In genomic region chr17:62720126-62720850, GRCh38 we compare ENCODE assay signal across 11 cellular contexts.
DNase-seq lines count a peak whose midpoint lies in the region; ATAC-seq, FAIRE-seq and TF ChIP-seq lines count a peak whose summit lies in the region.
"Had no signal": no experiment of that assay in that cellular context is flagged by ENCODE, and none has a peak within 500 bp of the region (broad histone marks: within the 10 kb centered on the region; RNA-seq: fewer than 3 reads in every experiment).

No MANE protein-coding gene starts in this region.

- no peak overlapping the region for H3K4me3 Mint-ChIP-seq in MCF 10A (ENCODE audit: unreplicated experiment)

- ATAC-seq in HG02852 (IDR thresholded peaks at IDR 0.05; ENCODE audit: unreplicated experiment) = no peak
- ATAC-seq: sciatic nerve had no signal

- in situ Hi-C loops in transverse colon (cut with MboI; ENCODE audit: low pct_ligation_motif_present in 1 of 4, low pct_unique_long_range_greater_than_20kb in 1 of 4, low sequenced_read_pairs in 3 of 4) = loop anchor here in 2 of 4 donors (25.0 kb wide), 1 partner anchor 692 kb away; no protein-coding TSS in a partner anchor

- intact Hi-C loops in MCF 10A (cut with micrococcal nuclease) = no loop called here
- intact Hi-C loops in breast epithelium (cut with DNase I; ENCODE audit: low total_unique reads) = no loop called here
- intact Hi-C loops in transverse colon (cut with DNase I; ENCODE audit: low total_unique reads) = no loop called here
- intact Hi-C loops in tibial artery (cut with DNase I; ENCODE audit: low total_unique reads) = no loop called here
- intact Hi-C loops in kidney (cut with DNase I) = no loop called here

- WGBS in transverse colon (ENCODE audit: low coverage in 1 of 2), 2 donors = 60 to 91% methylated on average over 2 to 3 of the region's 3 CpGs

- no peak for FAIRE-seq in kidney (lab: Jason Lieb, UNC)

- POLR2A ChIA-PET in MCF 10A (lab: Yijun Ruan, JAX) = no interaction called here

- peaks cover 4% of the 10 kb centered on the region for H3K36me3 Mint-ChIP-seq in MCF 10A (ENCODE audit: insufficient read depth, unreplicated experiment)

- DNase-seq in MCF 10A (ENCODE audit: unreplicated experiment) (peak; percentile 54), breast epithelium (ENCODE audit: low spot score in 2 of 2) (no peak), NAMALWA (ENCODE audit: low spot score) (peak; percentile 42), epithelial cell of proximal tubule (ENCODE audit: low read depth) (peak; percentile 80), transverse colon (no peak), tibial artery (no peak), kidney (no peak)
- DNase-seq: activated effector memory CD4-positive, alpha-beta T cell treated with Interleukin-2 at 50 U/mL for 16 hours had no signal

- no peak overlapping the region for H3K9ac ChIP-seq in kidney (ENCODE audit: low read length in 2 of 2)

- no peak overlapping the region for H3K27ac Mint-ChIP-seq in MCF 10A (ENCODE audit: low read depth, unreplicated experiment)

- H3K27me3 ChIP-seq in breast epithelium (no peaks in the 10 kb centered on the region), transverse colon (peaks cover 8% of the 10 kb centered on the region), tibial artery (peaks cover 0 to 12% of the 10 kb centered on the region in 2 donors)
- H3K27me3 ChIP-seq: SJSA1 had no signal

- H3K4me1 Mint-ChIP-seq in MCF 10A (ENCODE audit: insufficient read depth, unreplicated experiment) = peaks cover 43% of the 10 kb centered on the region

- H3K27me3 Mint-ChIP-seq in MCF 10A (ENCODE audit: insufficient read depth, unreplicated experiment) = no peaks in the 10 kb centered on the region

- H3K36me3 ChIP-seq in breast epithelium (no peaks in the 10 kb centered on the region), transverse colon (no peaks in the 10 kb centered on the region), tibial artery (no peaks in the 10 kb centered on the region), kidney (ENCODE audit: control insufficient read depth in 1 of 2, insufficient read depth in 2 of 2, low read length in 2 of 2) (no peaks in the 10 kb centered on the region)
- H3K36me3 ChIP-seq: SJSA1 had no signal

- BruUV-seq in MCF 10A (replicated peaks; lab: Mats Ljungman, UMichigan) = no TSS peak

- TF ChIP-seq EP300 in transverse colon (IDR thresholded peaks at IDR 0.05; ENCODE audit: low read depth) = no peak

- no peak overlapping the region for H3K4me3 ChIP-seq in breast epithelium
- no peak overlapping the region for H3K4me3 ChIP-seq in epithelial cell of proximal tubule (ENCODE audit: low read depth, low read length)
- no peak overlapping the region for H3K4me3 ChIP-seq in transverse colon
- H3K4me3 ChIP-seq in tibial artery = no peak overlapping the region
- no peak overlapping the region for H3K4me3 ChIP-seq in kidney (ENCODE audit: low read length in 2 of 2)
- H3K4me3 ChIP-seq: SJSA1 had no signal

- H3K4me1 ChIP-seq in breast epithelium (no peaks in the 10 kb centered on the region), transverse colon (peaks cover 0 to 8% (median 4%) of the 10 kb centered on the region in 4 donors), tibial artery (no peaks in the 10 kb centered on the region), kidney (ENCODE audit: control insufficient read depth in 1 of 2, insufficient read depth in 1 of 2, low read depth in 1 of 2, low read length in 2 of 2) (peaks cover 6 to 8% of the 10 kb centered on the region in 2 donors)

- H3K27ac ChIP-seq in breast epithelium (no peak overlapping the region), transverse colon (no peak overlapping the region), tibial artery (no peak overlapping the region), kidney (ENCODE audit: low read depth in 2 of 2, low read length in 2 of 2) (no peak overlapping the region)
- H3K27ac ChIP-seq: SJSA1 had no signal

- H3K9me3 Mint-ChIP-seq in MCF 10A (ENCODE audit: unreplicated experiment) = no peaks in the 10 kb centered on the region

- H3K9me3 ChIP-seq in breast epithelium (no peaks in the 10 kb centered on the region), transverse colon (no peaks in the 10 kb centered on the region), tibial artery (no peaks in the 10 kb centered on the region), kidney (ENCODE audit: control insufficient read depth in 1 of 2, low read length in 2 of 2) (no peaks in the 10 kb centered on the region)
- H3K9me3 ChIP-seq: SJSA1 had no signal

- TF ChIP-seq CTCF in MCF 10A (IDR thresholded peaks at IDR 0.05; ENCODE audit: unreplicated experiment) (peak; percentile 35), breast epithelium (IDR thresholded peaks at IDR 0.05) (no peak), epithelial cell of proximal tubule (conservative IDR thresholded peaks at IDR 0.05; ENCODE audit: low read depth, low read length) (peak; percentile 45), transverse colon (IDR thresholded peaks at IDR 0.05) (peak; percentile 8 to 22 (median 17)), tibial artery (IDR thresholded peaks at IDR 0.05) (no peak), kidney (IDR thresholded peaks at IDR 0.05; ENCODE audit: borderline replicate concordance, extremely low read depth, insufficient read depth) (no peak)

- CTCF ChIA-PET in MCF 10A (lab: Yijun Ruan, JAX) = interaction anchor here (0.6 to 1.1 kb wide), 5 partner anchors 14 to 247 kb away, joined by 3 to 6 read pairs (median 3); no protein-coding TSS in a partner anchor

- TF ChIP-seq POLR2A in breast epithelium (IDR thresholded peaks at IDR 0.05) (no peak), transverse colon (IDR thresholded peaks at IDR 0.05) (no peak)

Comparison
In these comparisons a context has a peak if more than half of its experiments do, and no peak if none do; other contexts are left out.
1. DNase-seq: peak in MCF 10A (single experiment), NAMALWA (single experiment) and epithelial cell of proximal tubule (single experiment); none in breast epithelium (0 of 2), transverse colon (single experiment), tibial artery (0 of 2) and kidney (single experiment).
2. CTCF ChIP-seq: peak in MCF 10A (single experiment), epithelial cell of proximal tubule (single experiment) and transverse colon (5 of 5); none in breast epithelium (0 of 3), tibial artery (0 of 2) and kidney (single experiment).